ENCODE assay signal across 8 cellular contexts in the genomic region with DNA sequence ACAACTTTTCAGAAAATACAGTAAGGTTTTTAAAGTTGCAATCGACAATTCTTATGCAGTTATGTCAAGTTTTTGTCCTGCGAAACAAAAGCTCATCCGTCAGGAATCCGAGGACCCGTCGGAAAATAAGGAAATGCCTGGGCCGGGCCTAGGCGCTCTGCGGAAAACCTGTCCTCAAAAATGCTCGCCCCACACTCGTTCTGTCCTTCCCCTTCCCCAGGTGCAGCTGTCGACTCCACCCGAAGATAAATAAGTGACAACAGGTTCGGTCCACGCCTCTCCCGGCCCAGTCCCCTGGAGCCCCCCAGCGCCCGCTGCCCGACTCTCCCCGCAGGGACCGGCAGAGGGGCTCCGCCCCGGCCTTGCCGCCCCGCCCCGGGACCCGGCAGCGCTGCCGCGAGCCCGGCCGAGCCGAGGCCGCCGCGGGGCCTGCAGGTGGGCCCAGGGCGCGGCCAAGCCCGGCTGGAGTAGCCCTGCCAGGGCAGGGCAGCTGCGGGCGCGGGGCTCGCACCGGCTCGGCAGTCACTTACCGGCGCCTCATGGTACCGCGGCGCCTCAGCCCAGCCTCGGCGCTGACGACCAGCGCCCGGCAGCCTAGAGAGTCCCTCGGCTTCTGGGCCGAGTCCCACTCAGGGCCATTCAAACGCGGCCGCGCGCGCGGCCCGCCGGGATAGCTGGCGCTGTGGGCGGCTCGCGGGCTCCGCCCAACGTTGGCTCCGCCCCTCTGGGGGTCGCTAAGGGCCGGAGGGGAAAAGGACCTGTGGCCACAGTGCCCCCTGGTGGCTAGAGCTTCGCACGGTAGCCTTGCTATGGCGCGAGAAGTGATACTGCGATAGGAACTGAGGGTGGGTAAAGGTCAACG. TPM values are rescaled to one million over a fixed set of nuclear protein-coding genes. Genes with fewer than 3 reads are reported as not detected.
DNase-seq lines count a peak whose midpoint lies in the region; ATAC-seq, FAIRE-seq and TF ChIP-seq lines count a peak whose summit lies in the region.

A gene with protein sequence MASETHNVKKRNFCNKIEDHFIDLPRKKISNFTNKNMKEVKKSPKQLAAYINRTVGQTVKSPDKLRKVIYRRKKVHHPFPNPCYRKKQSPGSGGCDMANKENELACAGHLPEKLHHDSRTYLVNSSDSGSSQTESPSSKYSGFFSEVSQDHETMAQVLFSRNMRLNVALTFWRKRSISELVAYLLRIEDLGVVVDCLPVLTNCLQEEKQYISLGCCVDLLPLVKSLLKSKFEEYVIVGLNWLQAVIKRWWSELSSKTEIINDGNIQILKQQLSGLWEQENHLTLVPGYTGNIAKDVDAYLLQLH (minus strand): TSS at position 676 of the 862 bp plus-strand sequence. CDS start 46,420 bp downstream, outside the sequence.

- H3K36me3 ChIP-seq in HUES48 (ENCODE audit: control insufficient read depth, insufficient read depth, low read length) (0 out of 2 replicates have a peak, but pooled peaks cover 5% of the 10 kb centered on the region), NT2/D1 (ENCODE audit: insufficient read depth, insufficient read length, low read length) (peaks cover 15% of the 10 kb centered on the region)

- peak; percentile 96 for ATAC-seq in GM21390 (IDR thresholded peaks at IDR 0.05; ENCODE audit: unreplicated experiment)
- ATAC-seq in activated CD8-positive, alpha-beta memory T cell treated with anti-CD3 and anti-CD28 coated beads, Interleukin-2, amount 10 ng/mL, durations not matched to agents 7 days and 5 days: peak; percentile 96

- peaks cover 14% of the 10 kb centered on the region for H3K36me3 Mint-ChIP-seq in activated CD8-positive, alpha-beta memory T cell treated with anti-CD3 and anti-CD28 coated beads, Interleukin-2, amount 10 ng/mL, durations not matched to agents 7 days and 5 days
- peaks cover 9% of the 10 kb centered on the region for H3K36me3 Mint-ChIP-seq in mesothelial cell of epicardium

- peak within 1 kb of the TSS; percentile 86 for H3K9ac ChIP-seq in HUES48 (ENCODE audit: low read depth, low read length)
- peak within 1 kb of the TSS; percentile 85 for H3K9ac ChIP-seq in NT2/D1 (ENCODE audit: insufficient read length, low read depth)

- CTCF ChIA-PET in activated CD8-positive, alpha-beta memory T cell treated with anti-CD3 and anti-CD28 coated beads, Interleukin-2, amount 10 ng/mL, durations not matched to agents 7 days and 5 days (lab: Charles Lee): interaction anchor here (0.7 to 5.2 kb wide), 27 partner anchors 9 to 760 kb away, joined by 3 to 60 read pairs (median 4); partner anchors contain the start of genes AQR, EMC4, EMC7 and NOP10

- no peaks in the 10 kb centered on the region for H3K9me3 Mint-ChIP-seq in activated CD8-positive, alpha-beta memory T cell treated with anti-CD3 and anti-CD28 coated beads, Interleukin-2, amount 10 ng/mL, durations not matched to agents 7 days and 5 days (ENCODE audit: low read depth)
- no peaks in the 10 kb centered on the region for H3K9me3 Mint-ChIP-seq in mesothelial cell of epicardium

- H3K27ac ChIP-seq in HUES48 (ENCODE audit: low read depth, low read length): peak within 1 kb of the TSS; percentile 96

- H3K27me3 ChIP-seq in HUES48 (ENCODE audit: control insufficient read depth, insufficient read depth, low read length) (no peaks in the 10 kb centered on the region), NT2/D1 (ENCODE audit: insufficient read depth, insufficient read length) (no peaks in the 10 kb centered on the region)

- no peak for FAIRE-seq in D721Med (lab: Jason Lieb, UNC)

- H3K4me3 ChIP-seq in HUES48 (ENCODE audit: low read depth, low read length) (peak within 1 kb of the TSS; percentile 94), NT2/D1 (ENCODE audit: insufficient read length, low read depth) (peak within 1 kb of the TSS; percentile 63)

- peak within 1 kb of the TSS; percentile 87 for H3K27ac Mint-ChIP-seq in activated CD8-positive, alpha-beta memory T cell treated with anti-CD3 and anti-CD28 coated beads, Interleukin-2, amount 10 ng/mL, durations not matched to agents 7 days and 5 days
- peak within 1 kb of the TSS; percentile 97 for H3K27ac Mint-ChIP-seq in mesothelial cell of epicardium

- peaks cover 32% of the 10 kb centered on the region for H3K4me1 ChIP-seq in HUES48 (ENCODE audit: control insufficient read depth, insufficient read depth, low read length)
- H3K4me1 ChIP-seq in NT2/D1 (ENCODE audit: insufficient read depth, insufficient read length): no peaks in the 10 kb centered on the region

- no peaks in the 10 kb centered on the region for H3K9me3 ChIP-seq in HUES48 (ENCODE audit: control insufficient read depth, insufficient read depth, low read length)
- no peaks in the 10 kb centered on the region for H3K9me3 ChIP-seq in NT2/D1 (ENCODE audit: insufficient read depth, low read length)

- DNase-seq in D721Med (ENCODE audit: insufficient read length, low spot score) (peak; percentile 82), NT2/D1 (ENCODE audit: low read depth, low spot score) (peak; percentile 88), mesothelial cell of epicardium (ENCODE audit: low spot score in 2 of 2, unreplicated experiment in 2 of 2) (peak; percentile 96 to 97)
- DNase-seq in activated CD8-positive, alpha-beta memory T cell treated with anti-CD3 and anti-CD28 coated beads, Interleukin-2, amount 10 ng/mL, durations not matched to agents 7 days and 5 days: peak; percentile 98
- DNase-seq in stimulated activated CD8-positive, alpha-beta memory T cell treated with anti-CD3 and anti-CD28 coated beads, Interleukin-15, amount 100 ng/mL, for 48 hours (ENCODE audit: low read depth in 2 of 2): peak; percentile 93 to 95

- peak within 1 kb of the TSS; percentile 89 for H3K4me3 Mint-ChIP-seq in activated CD8-positive, alpha-beta memory T cell treated with anti-CD3 and anti-CD28 coated beads, Interleukin-2, amount 10 ng/mL, durations not matched to agents 7 days and 5 days
- H3K4me3 Mint-ChIP-seq in mesothelial cell of epicardium: peak within 1 kb of the TSS; percentile 91

- in situ Hi-C loops in endometrial microvascular endothelial cells (cut with HindIII; ENCODE audit: inconsistent ontology term, low pct_unique_long_range_greater_than_20kb, low sequenced_read_pairs): no loop called here

- H3K27me3 Mint-ChIP-seq in activated CD8-positive, alpha-beta memory T cell treated with anti-CD3 and anti-CD28 coated beads, Interleukin-2, amount 10 ng/mL, durations not matched to agents 7 days and 5 days: no peaks in the 10 kb centered on the region
- no peaks in the 10 kb centered on the region for H3K27me3 Mint-ChIP-seq in mesothelial cell of epicardium (ENCODE audit: low read depth)

- peaks cover 21% of the 10 kb centered on the region for H3K4me1 Mint-ChIP-seq in activated CD8-positive, alpha-beta memory T cell treated with anti-CD3 and anti-CD28 coated beads, Interleukin-2, amount 10 ng/mL, durations not matched to agents 7 days and 5 days
- peaks cover 9% of the 10 kb centered on the region for H3K4me1 Mint-ChIP-seq in mesothelial cell of epicardium

- TF ChIP-seq CTCF in D721Med (IDR thresholded peaks at IDR 0.05; ENCODE audit: insufficient read depth, missing control alignments): peak; percentile 85
- peak; percentile 94 for TF ChIP-seq CTCF in mesothelial cell of epicardium (IDR thresholded peaks at IDR 0.05; ENCODE audit: unreplicated experiment)

RNA-seq across cellular contexts. Expression of the gene that starts here (rescaled TPM):
- 10 to 100 TPM; 41.5 to 56.5 TPM for total RNA-seq in activated CD8-positive, alpha-beta memory T cell treated with anti-CD3 and anti-CD28 coated beads, Interleukin-2, amount 10 ng/mL, durations not matched to agents 7 days and 5 days
- total RNA-seq in endometrial microvascular endothelial cells (ENCODE audit: inconsistent ontology term) (39.6 TPM), mesothelial cell of epicardium (77.6 to 82.7 TPM (median 79.3 TPM) in 3 replicates)

Comparison
In these comparisons a context has a peak if more than half of its experiments do, and no peak if none do; other contexts are left out.
1. Peak in every context shown above with its lines: DNase-seq, ATAC-seq, H3K4me3 ChIP-seq and H3K27ac ChIP-seq.